19 cellular contexts compared by ENCODE assay signal in genomic region chr12:123498126-123498825, GRCh38.
"Had no signal": no experiment of that assay in that cellular context is flagged by ENCODE, and none has a peak within 500 bp of the region (broad histone marks: within the 10 kb centered on the region; RNA-seq: fewer than 3 reads in every experiment).

No MANE protein-coding gene starts in this region.

- ATAC-seq: activated CD4-positive, alpha-beta T cell treated with anti-CD3 and anti-CD28 coated beads for 36 hours; body of pancreas; pancreas had no signal

- H3K27me3 ChIP-seq: body of pancreas, neural progenitor cell, pancreas, upper lobe of left lung had no signal

- H3K4me3 ChIP-seq: body of pancreas, neural progenitor cell, pancreas, upper lobe of left lung had no signal

- H3K27ac Mint-ChIP-seq: activated CD4-positive, alpha-beta T cell treated with anti-CD3 and anti-CD28 coated beads for 36 hours; neural progenitor cell; stimulated activated naive CD8-positive, alpha-beta T cell treated with anti-CD3 and anti-CD28 coated beads, Interleukin-15, Interleukin-2, amounts not matched to agents 100 ng/mL and 50 ng/mL, for 24 hours had no signal

- FAIRE-seq: pancreas had no signal

- H3K4me1 Mint-ChIP-seq: activated CD4-positive, alpha-beta T cell treated with anti-CD3 and anti-CD28 coated beads for 36 hours had no signal

- H3K9ac ChIP-seq: neural progenitor cell had no signal

- H3K27ac ChIP-seq: body of pancreas, neural progenitor cell, pancreas, upper lobe of left lung, VCaP had no signal

- H3K4me1 ChIP-seq: body of pancreas, pancreas, upper lobe of left lung had no signal

- H3K36me3 ChIP-seq: neural progenitor cell, pancreas had no signal

- H3K4me2 ChIP-seq: neural progenitor cell had no signal

- H3K9me3 Mint-ChIP-seq: neural progenitor cell; stimulated activated naive CD8-positive, alpha-beta T cell treated with anti-CD3 and anti-CD28 coated beads, Interleukin-15, Interleukin-2, amounts not matched to agents 100 ng/mL and 50 ng/mL, for 24 hours had no signal

- DNase-seq: activated CD4-positive, alpha-beta T cell treated with anti-CD3 and anti-CD28 coated beads for 36 hours; activated naive CD4-positive, alpha-beta T cell treated with anti-CD3 and anti-CD28 coated beads, Interleukin-2, amount 50 U/mL, for 16 hours; amniotic stem cell; body of pancreas; central memory CD4-positive, alpha-beta T cell; cortex of kidney; effector memory CD4-positive, alpha-beta T cell; erythroblast; hippocampal formation; kidney glomerular epithelial cell; midbrain; pancreas; stimulated activated CD4-positive, alpha-beta T cell treated with anti-CD3 and anti-CD28 coated beads, Interleukin-2, amount 100 ng/mL, for 48 hours; stimulated activated CD8-positive, alpha-beta memory T cell treated with anti-CD3 and anti-CD28 coated beads, Interleukin-4, amount 100 ng/mL, for 48 hours; T-helper 9 cell; upper lobe of left lung had no signal

- H3K27me3 Mint-ChIP-seq: activated CD4-positive, alpha-beta T cell treated with anti-CD3 and anti-CD28 coated beads for 36 hours; stimulated activated naive CD8-positive, alpha-beta T cell treated with anti-CD3 and anti-CD28 coated beads, Interleukin-15, Interleukin-2, amounts not matched to agents 100 ng/mL and 50 ng/mL, for 24 hours had no signal

- H3K4me3 Mint-ChIP-seq: activated CD4-positive, alpha-beta T cell treated with anti-CD3 and anti-CD28 coated beads for 36 hours; neural progenitor cell; stimulated activated naive CD8-positive, alpha-beta T cell treated with anti-CD3 and anti-CD28 coated beads, Interleukin-15, Interleukin-2, amounts not matched to agents 100 ng/mL and 50 ng/mL, for 24 hours had no signal

- H2AFZ ChIP-seq: neural progenitor cell had no signal

- H3K9me3 ChIP-seq: body of pancreas, pancreas, upper lobe of left lung had no signal
